Comparison of ENCODE assay signal across 12 cellular contexts in the genomic region with DNA sequence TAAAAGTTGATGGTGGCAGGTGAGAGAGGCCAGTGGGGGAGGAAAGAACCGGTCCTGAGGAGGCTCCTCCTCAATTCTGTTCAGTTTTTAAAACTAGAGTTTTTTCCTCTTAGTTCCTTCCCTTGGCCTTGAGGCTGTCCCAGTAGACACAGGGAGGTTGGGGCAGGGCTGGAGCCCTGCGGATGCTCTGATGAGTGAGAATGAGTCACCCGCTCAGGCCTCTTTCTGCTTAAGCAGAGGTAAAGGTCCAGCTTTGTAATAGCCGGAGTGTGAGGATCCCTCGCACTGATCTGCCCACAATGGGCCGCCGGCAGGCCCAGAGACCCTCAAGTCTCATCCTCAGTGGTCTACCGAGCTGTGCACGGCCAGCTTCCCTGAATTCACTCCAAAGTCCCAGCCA. TPM values are rescaled to one million over a fixed set of nuclear protein-coding genes. Genes with fewer than 3 reads are reported as not detected.
DNase-seq lines count a peak whose midpoint lies in the region; ATAC-seq and TF ChIP-seq lines count a peak whose summit lies in the region.
"Had no signal": no experiment of that assay in that cellular context is flagged by ENCODE, and none has a peak within 500 bp of the region (broad histone marks: within the 10 kb centered on the region; RNA-seq: fewer than 3 reads in every experiment).

No MANE protein-coding gene starts in this region.

- POLR2A ChIA-PET in RWPE1 (lab: Yijun Ruan, JAX; ENCODE audit: low non-redundant PET) = no interaction called here

- CTCF ChIA-PET in RWPE1 (lab: Yijun Ruan, JAX) = interaction anchor here (0.8 kb wide), 2 partner anchors 12 to 17 kb away, joined by 3 to 4 read pairs; no protein-coding TSS in a partner anchor

- no peaks in the 10 kb centered on the region for H3K27me3 ChIP-seq in esophagus squamous epithelium
- H3K27me3 ChIP-seq: spleen had no signal

- ATAC-seq in sciatic nerve (peak; percentile 39), HG02973 (IDR thresholded peaks at IDR 0.05; ENCODE audit: unreplicated experiment) (no peak)

- H3K27ac ChIP-seq in RWPE1 (peak overlapping the region; percentile 98), esophagus squamous epithelium (peak overlapping the region; percentile 90 to 94 (median 92))
- H3K27ac ChIP-seq: SK-N-MC, spleen had no signal

- no peak overlapping the region for H3K4me3 ChIP-seq in esophagus squamous epithelium
- H3K4me3 ChIP-seq: SK-N-MC, spleen had no signal

- 68 to 70% methylated on average over 9 of the region's 9 CpGs for WGBS in esophagus squamous epithelium, 2 donors

- intact Hi-C loops in esophagus squamous epithelium (cut with DNase I) (no loop called here), sciatic nerve (cut with DNase I) (no loop called here)

- TF ChIP-seq POLR2A in esophagus squamous epithelium (IDR thresholded peaks at IDR 0.05) = no peak

- H3K9me3 ChIP-seq in esophagus squamous epithelium = no peaks in the 10 kb centered on the region
- H3K9me3 ChIP-seq: spleen had no signal

- H3K4me1 ChIP-seq in esophagus squamous epithelium = peaks cover 17 to 67% (median 27%) of the 10 kb centered on the region in 3 donors

- no peaks in the 10 kb centered on the region for H3K36me3 ChIP-seq in esophagus squamous epithelium
- H3K36me3 ChIP-seq: spleen had no signal

- TF ChIP-seq CTCF in RWPE1 (conservative IDR thresholded peaks at IDR 0.05; ENCODE audit: low read depth) = no peak
- TF ChIP-seq CTCF in esophagus squamous epithelium (IDR thresholded peaks at IDR 0.05) = no peak

- DNase-seq in ELF-1 (ENCODE audit: low read depth, low spot score) = peak; percentile 22
- peak; percentile 77 for DNase-seq in RWPE1 (ENCODE audit: low spot score)
- DNase-seq in esophagus squamous epithelium (lab: John Stamatoyannopoulos, UW) = no peak
- DNase-seq in sciatic nerve (ENCODE audit: low spot score) = no peak
- DNase-seq in NCI-H1436 (lab: John Stamatoyannopoulos, UW) = no peak
- no peak for DNase-seq in cortex of kidney (lab: John Stamatoyannopoulos, UW)
- no peak for DNase-seq in T-helper 2 cell
- DNase-seq: activated CD4-positive, alpha-beta T cell treated with anti-CD3 and anti-CD28 coated beads, Interleukin-2, amount 50 U/mL, for 48 hours; NCI-H2171; spleen had no signal

RNA-seq across cellular contexts. Expression of a gene that starts 49.6 kb away (rescaled TPM):
- 10 to 100 TPM; 52.5 to 66.8 (median 57.6) TPM for total RNA-seq in esophagus squamous epithelium
- 142 TPM for total RNA-seq in sciatic nerve

Comparison
In these comparisons a context has a peak if more than half of its experiments do, and no peak if none do; other contexts are left out.
1. DNase-seq: peak in ELF-1 (single experiment) and RWPE1 (single experiment); none in esophagus squamous epithelium (single experiment), sciatic nerve (single experiment), NCI-H1436 (single experiment), cortex of kidney (single experiment) and T-helper 2 cell (0 of 5).